ENCODE assay signal across 28 cellular contexts in the genomic region with DNA sequence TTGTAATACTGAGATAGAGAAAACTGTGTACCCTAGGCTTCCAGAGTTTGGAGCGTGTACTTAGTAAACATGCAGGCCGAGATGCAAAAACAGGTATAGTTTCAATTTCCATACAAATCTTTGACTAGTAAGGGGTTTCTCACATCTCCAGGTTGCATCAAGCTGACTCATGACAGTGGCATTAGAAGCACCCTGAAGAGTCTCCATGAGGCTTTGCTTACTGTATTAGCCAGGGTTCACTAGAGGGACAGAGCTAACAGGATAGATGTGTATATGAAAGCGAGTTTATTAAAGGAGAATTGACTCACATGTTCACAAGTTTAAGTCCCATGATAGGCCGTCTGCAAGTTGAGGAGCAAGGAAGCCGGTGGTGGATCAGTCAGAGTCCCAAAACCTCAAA.
DNase-seq lines count a peak whose midpoint lies in the region; ATAC-seq, FAIRE-seq and TF ChIP-seq lines count a peak whose summit lies in the region.
"Had no signal": no experiment of that assay in that cellular context is flagged by ENCODE, and none has a peak within 500 bp of the region (broad histone marks: within the 10 kb centered on the region; RNA-seq: fewer than 3 reads in every experiment).

No MANE protein-coding gene starts in this region.

- no peaks in the 10 kb centered on the region for H3K79me2 ChIP-seq in SK-N-SH (ENCODE audit: insufficient read depth)

- H3K9ac ChIP-seq in adipocyte (ENCODE audit: low read length) = no peak overlapping the region
- no peak overlapping the region for H3K9ac ChIP-seq in SK-N-SH

- peak; percentile 8 for DNase-seq in DMS53 (lab: John Stamatoyannopoulos, UW)
- DNase-seq in DMS53 treated with DMSO at 0.1 percent for 48 hours (lab: John Stamatoyannopoulos, UW; ENCODE audit: unreplicated experiment) = no peak
- peak; percentile 30 for DNase-seq in adipocyte (ENCODE audit: low read depth)
- peak; percentile 68 for DNase-seq in glomerular visceral epithelial cell (ENCODE audit: extremely low spot score)
- peak; percentile 27 for DNase-seq in urothelium cell line (ENCODE audit: low spot score)
- DNase-seq in NCI-H526 treated with DMSO at 0.1 percent for 48 hours (lab: John Stamatoyannopoulos, UW) = no peak
- DNase-seq in SK-N-SH = no peak
- DNase-seq: activated CD4-positive, alpha-beta memory T cell treated with anti-CD3 and anti-CD28 coated beads, Interleukin-2, amount 10 ng/mL, durations not matched to agents 7 days and 5 days; activated naive CD8-positive, alpha-beta T cell treated with anti-CD3 and anti-CD28 coated beads for 36 hours; CD8-positive, alpha-beta memory T cell; DMS79; effector memory CD8-positive, alpha-beta T cell; GF-D8; kidney; NCI-H1048; NCI-H187 treated with DMSO at 0.1 percent for 48 hours; SHP77; stimulated activated CD4-positive, alpha-beta T cell treated with anti-CD3 and anti-CD28 coated beads, Interleukin-2, amount 100 ng/mL, for 24 hours; SW 1271; trophoblast cell had no signal

- H3F3A ChIP-seq in SK-N-SH (replicated peaks; ENCODE audit: insufficient read depth) = no peaks in the 10 kb centered on the region

- no peak for TF ChIP-seq RAD21 in SK-N-SH (IDR thresholded peaks at IDR 0.05; ENCODE audit: low read length)

- ATAC-seq in HG02759 (IDR thresholded peaks at IDR 0.05; ENCODE audit: unreplicated experiment) = no peak
- ATAC-seq: effector memory CD8-positive, alpha-beta T cell; gastroesophageal sphincter had no signal

- CTCF ChIA-PET in SK-N-SH (lab: Yijun Ruan, JAX) = no interaction called here

- H3K36me3 ChIP-seq in adipocyte (ENCODE audit: control insufficient read depth, insufficient read depth, low read length, severe bottlenecking) = no peaks in the 10 kb centered on the region
- H3K36me3 ChIP-seq in SK-N-SH (replicated peaks in 1 of 2; ENCODE audit: control insufficient read depth in 1 of 2, insufficient read depth in 2 of 2, low read length in 1 of 2) = no peaks in the 10 kb centered on the region
- H3K36me3 ChIP-seq: esophagus muscularis mucosa, gastroesophageal sphincter, prostate gland had no signal

- POLR2A ChIA-PET in SK-N-SH (lab: Yijun Ruan, JAX) = no interaction called here

- H2AFZ ChIP-seq in SK-N-SH (ENCODE audit: low read depth) = no peak overlapping the region

- H3K4me3 ChIP-seq in adipocyte (ENCODE audit: low read length) (no peak overlapping the region), SK-N-SH (ENCODE audit: low read depth in 2 of 2, low read length in 1 of 2) (no peak overlapping the region)
- H3K4me3 ChIP-seq: coronary artery, esophagus muscularis mucosa, gastroesophageal sphincter, lung, prostate gland, skin epidermis had no signal

- H3K9me3 ChIP-seq in adipocyte (ENCODE audit: control insufficient read depth, low read length) = no peaks in the 10 kb centered on the region
- no peaks in the 10 kb centered on the region for H3K9me3 ChIP-seq in SK-N-SH
- H3K9me3 ChIP-seq: esophagus muscularis mucosa, gastroesophageal sphincter, prostate gland had no signal

- TF ChIP-seq EP300 in SK-N-SH (IDR thresholded peaks at IDR 0.05; ENCODE audit: borderline replicate concordance in 1 of 2, low read depth in 1 of 2, low read length in 1 of 2) = no peak

- no peaks in the 10 kb centered on the region for H3K9me2 ChIP-seq in SK-N-SH

- 5% methylated on average over 4 of the region's 5 CpGs for WGBS in SK-N-SH (ENCODE audit: low lambda C conversion rate)

- FAIRE-seq in urothelium cell line (lab: Jason Lieb, UNC) = no peak
- FAIRE-seq: kidney had no signal

- no peak overlapping the region for H3K27ac ChIP-seq in SK-N-SH (ENCODE audit: low read depth in 2 of 2, low read length in 1 of 2)
- H3K27ac ChIP-seq: 22Rv1, coronary artery, esophagus muscularis mucosa, gastroesophageal sphincter, prostate gland, skin epidermis had no signal

- no peak overlapping the region for H3K4me2 ChIP-seq in SK-N-SH

- no peak for TF ChIP-seq CTCF in SK-N-SH (IDR thresholded peaks at IDR 0.05)

- H3K4me1 ChIP-seq in adipocyte (ENCODE audit: control insufficient read depth, insufficient read depth, low read length) (no peaks in the 10 kb centered on the region), SK-N-SH (ENCODE audit: control insufficient read depth in 1 of 2, insufficient read depth in 2 of 2, low read depth in 1 of 2, low read length in 1 of 2) (no peaks in the 10 kb centered on the region)
- H3K4me1 ChIP-seq: esophagus muscularis mucosa, gastroesophageal sphincter, prostate gland had no signal

- H3K27me3 ChIP-seq in adipocyte (replicated peaks; ENCODE audit: control insufficient read depth, insufficient read depth, low read length) (no peaks in the 10 kb centered on the region), SK-N-SH (ENCODE audit: insufficient read depth) (no peaks in the 10 kb centered on the region; the same call in 1 of the 2 replicates)
- H3K27me3 ChIP-seq: esophagus muscularis mucosa, gastroesophageal sphincter had no signal

- H4K20me1 ChIP-seq in SK-N-SH (ENCODE audit: insufficient read depth) = no peaks in the 10 kb centered on the region

TF ChIP-seq in SK-N-SH, 30 proteins besides CTCF, POLR2A, EP300 and RAD21 (continues in another document):
- no peak for TF ChIP-seq TAF1 (IDR thresholded peaks at IDR 0.05; ENCODE audit: borderline replicate concordance, low read depth, low read length)
- TF ChIP-seq FOXJ3 (CRISPR knock-in tag; IDR thresholded peaks at IDR 0.05) = no peak
- no peak for TF ChIP-seq REST (IDR thresholded peaks at IDR 0.05; ENCODE audit: low read depth, low read length)
- TF ChIP-seq TCF12 (IDR thresholded peaks at IDR 0.05) = no peak
- TF ChIP-seq FOSL2 (IDR thresholded peaks at IDR 0.05; ENCODE audit: borderline replicate concordance, low read depth) = no peak
- TF ChIP-seq, protein P1, sequence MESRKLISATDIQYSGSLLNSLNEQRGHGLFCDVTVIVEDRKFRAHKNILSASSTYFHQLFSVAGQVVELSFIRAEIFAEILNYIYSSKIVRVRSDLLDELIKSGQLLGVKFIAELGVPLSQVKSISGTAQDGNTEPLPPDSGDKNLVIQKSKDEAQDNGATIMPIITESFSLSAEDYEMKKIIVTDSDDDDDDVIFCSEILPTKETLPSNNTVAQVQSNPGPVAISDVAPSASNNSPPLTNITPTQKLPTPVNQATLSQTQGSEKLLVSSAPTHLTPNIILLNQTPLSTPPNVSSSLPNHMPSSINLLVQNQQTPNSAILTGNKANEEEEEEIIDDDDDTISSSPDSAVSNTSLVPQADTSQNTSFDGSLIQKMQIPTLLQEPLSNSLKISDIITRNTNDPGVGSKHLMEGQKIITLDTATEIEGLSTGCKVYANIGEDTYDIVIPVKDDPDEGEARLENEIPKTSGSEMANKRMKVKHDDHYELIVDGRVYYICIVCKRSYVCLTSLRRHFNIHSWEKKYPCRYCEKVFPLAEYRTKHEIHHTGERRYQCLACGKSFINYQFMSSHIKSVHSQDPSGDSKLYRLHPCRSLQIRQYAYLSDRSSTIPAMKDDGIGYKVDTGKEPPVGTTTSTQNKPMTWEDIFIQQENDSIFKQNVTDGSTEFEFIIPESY (IDR thresholded peaks at IDR 0.05; ENCODE audit: borderline replicate concordance, low read depth) = no peak
- TF ChIP-seq NRF1 (IDR thresholded peaks at IDR 0.05; ENCODE audit: low read depth, low read length) = no peak
- TF ChIP-seq TEAD4 (IDR thresholded peaks at IDR 0.05; ENCODE audit: borderline replicate concordance, insufficient read depth) = no peak
- no peak for TF ChIP-seq ELF1 (IDR thresholded peaks at IDR 0.05)
- no peak for TF ChIP-seq RXRA (IDR thresholded peaks at IDR 0.05; ENCODE audit: borderline replicate concordance, low read depth)
- no peak for TF ChIP-seq MXI1 (IDR thresholded peaks at IDR 0.05; ENCODE audit: low read depth, low read length)
- no peak for TF ChIP-seq RCOR1 (IDR thresholded peaks at IDR 0.05; ENCODE audit: low read length)
- TF ChIP-seq, protein P2, sequence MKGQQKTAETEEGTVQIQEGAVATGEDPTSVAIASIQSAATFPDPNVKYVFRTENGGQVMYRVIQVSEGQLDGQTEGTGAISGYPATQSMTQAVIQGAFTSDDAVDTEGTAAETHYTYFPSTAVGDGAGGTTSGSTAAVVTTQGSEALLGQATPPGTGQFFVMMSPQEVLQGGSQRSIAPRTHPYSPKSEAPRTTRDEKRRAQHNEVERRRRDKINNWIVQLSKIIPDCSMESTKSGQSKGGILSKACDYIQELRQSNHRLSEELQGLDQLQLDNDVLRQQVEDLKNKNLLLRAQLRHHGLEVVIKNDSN (IDR thresholded peaks at IDR 0.05; ENCODE audit: borderline replicate concordance, low read depth) = no peak
- no peak for TF ChIP-seq MAX (IDR thresholded peaks at IDR 0.05; ENCODE audit: low read depth)
- no peak for TF ChIP-seq GABPA (IDR thresholded peaks at IDR 0.05; ENCODE audit: low read depth)

Comparison
In these comparisons a context has a peak if more than half of its experiments do, and no peak if none do; other contexts are left out.
1. DNase-seq: peak in DMS53 (single experiment), adipocyte (single experiment), glomerular visceral epithelial cell (single experiment) and urothelium cell line (single experiment); none in DMS53 treated with DMSO at 0.1 percent for 48 hours (single experiment), NCI-H526 treated with DMSO at 0.1 percent for 48 hours (single experiment) and SK-N-SH (single experiment).